In genomic region chr11:34962034-34962433, GRCh38 we compare ENCODE assay signal across 24 cellular contexts.
"Had no signal": no experiment of that assay in that cellular context is flagged by ENCODE, and none has a peak within 500 bp of the region (broad histone marks: within the 10 kb centered on the region; RNA-seq: fewer than 3 reads in every experiment).

No MANE protein-coding gene starts in this region.

- ATAC-seq: mucosa of descending colon; naive thymus-derived CD4-positive, alpha-beta T cell; natural killer cell treated with Interleukin-12 subunit alpha and Interleukin-12 subunit beta and Interleukin-15 and Interleukin-18, amount 100 ng/mL, for 72 hours; right cardiac atrium; sciatic nerve; stimulated activated naive B cell treated with anti-CD40 and anti-IgM and Interleukin-4, amounts not matched to agents 10 μg/mL and 1 μg/mL and 100 μg/mL, for 72 hours; stimulated activated naive CD8-positive, alpha-beta T cell treated with anti-CD3 and anti-CD28 coated beads, Interleukin-15, Interleukin-2, amounts not matched to agents 100 U/mL and 50 U/mL, for 24 hours had no signal

- H3K27me3 Mint-ChIP-seq: naive thymus-derived CD4-positive, alpha-beta T cell; natural killer cell treated with Interleukin-12 subunit alpha and Interleukin-12 subunit beta and Interleukin-15 and Interleukin-18, amount 100 ng/mL, for 72 hours; progenitor cell of endocrine pancreas; stimulated activated naive B cell treated with anti-CD40 and anti-IgM and Interleukin-4, amounts not matched to agents 10 μg/mL and 1 μg/mL and 100 μg/mL, for 72 hours had no signal

- H3K9me3 Mint-ChIP-seq: naive thymus-derived CD4-positive, alpha-beta T cell; natural killer cell treated with Interleukin-12 subunit alpha and Interleukin-12 subunit beta and Interleukin-15 and Interleukin-18, amount 100 ng/mL, for 72 hours; stimulated activated naive B cell treated with anti-CD40 and anti-IgM and Interleukin-4, amounts not matched to agents 10 μg/mL and 1 μg/mL and 100 μg/mL, for 72 hours had no signal

- H3K4me3 Mint-ChIP-seq: naive thymus-derived CD4-positive, alpha-beta T cell; natural killer cell treated with Interleukin-12 subunit alpha and Interleukin-12 subunit beta and Interleukin-15 and Interleukin-18, amount 100 ng/mL, for 72 hours; stimulated activated naive B cell treated with anti-CD40 and anti-IgM and Interleukin-4, amounts not matched to agents 10 μg/mL and 1 μg/mL and 100 μg/mL, for 72 hours had no signal

- H3K27ac Mint-ChIP-seq: natural killer cell treated with Interleukin-12 subunit alpha and Interleukin-12 subunit beta and Interleukin-15 and Interleukin-18, amount 100 ng/mL, for 72 hours; progenitor cell of endocrine pancreas; stimulated activated naive B cell treated with anti-CD40 and anti-IgM and Interleukin-4, amounts not matched to agents 10 μg/mL and 1 μg/mL and 100 μg/mL, for 72 hours had no signal

- DNase-seq: hypothalamus; islet precursor cell; left ventricle myocardium inferior; mesendoderm; midbrain; mucosa of descending colon; naive thymus-derived CD4-positive, alpha-beta T cell; ovary; retina; right cardiac atrium; stimulated activated CD4-positive, alpha-beta T cell treated with anti-CD3 and anti-CD28 coated beads, Interleukin-12 subunit alpha, Interleukin-12 subunit beta, amount 100 ng/mL, for 4 hours; stimulated activated CD4-positive, alpha-beta T cell treated with anti-CD3 and anti-CD28 coated beads, Interleukin-15, amount 100 ng/mL, for 24 hours; stimulated activated CD4-positive, alpha-beta T cell treated with anti-CD3 and anti-CD28 coated beads, Interleukin-2, amount 100 ng/mL, for 24 hours; stimulated activated CD4-positive, alpha-beta T cell treated with anti-CD3 and anti-CD28 coated beads, Interleukin-4, amount 100 ng/mL, for 1 hour; stimulated activated naive B cell treated with anti-CD40 and anti-IgM and Interleukin-4, amounts not matched to agents 10 μg/mL and 1 μg/mL and 100 μg/mL, for 72 hours; stimulated activated naive CD8-positive, alpha-beta T cell treated with anti-CD3 and anti-CD28 coated beads, Interleukin-15, Interleukin-2, amounts not matched to agents 100 U/mL and 50 U/mL, for 24 hours; stomach; testis; thyroid gland; transverse colon; upper lobe of left lung had no signal
